Comparison of ENCODE assay signal across 12 cellular contexts in the genomic region with DNA sequence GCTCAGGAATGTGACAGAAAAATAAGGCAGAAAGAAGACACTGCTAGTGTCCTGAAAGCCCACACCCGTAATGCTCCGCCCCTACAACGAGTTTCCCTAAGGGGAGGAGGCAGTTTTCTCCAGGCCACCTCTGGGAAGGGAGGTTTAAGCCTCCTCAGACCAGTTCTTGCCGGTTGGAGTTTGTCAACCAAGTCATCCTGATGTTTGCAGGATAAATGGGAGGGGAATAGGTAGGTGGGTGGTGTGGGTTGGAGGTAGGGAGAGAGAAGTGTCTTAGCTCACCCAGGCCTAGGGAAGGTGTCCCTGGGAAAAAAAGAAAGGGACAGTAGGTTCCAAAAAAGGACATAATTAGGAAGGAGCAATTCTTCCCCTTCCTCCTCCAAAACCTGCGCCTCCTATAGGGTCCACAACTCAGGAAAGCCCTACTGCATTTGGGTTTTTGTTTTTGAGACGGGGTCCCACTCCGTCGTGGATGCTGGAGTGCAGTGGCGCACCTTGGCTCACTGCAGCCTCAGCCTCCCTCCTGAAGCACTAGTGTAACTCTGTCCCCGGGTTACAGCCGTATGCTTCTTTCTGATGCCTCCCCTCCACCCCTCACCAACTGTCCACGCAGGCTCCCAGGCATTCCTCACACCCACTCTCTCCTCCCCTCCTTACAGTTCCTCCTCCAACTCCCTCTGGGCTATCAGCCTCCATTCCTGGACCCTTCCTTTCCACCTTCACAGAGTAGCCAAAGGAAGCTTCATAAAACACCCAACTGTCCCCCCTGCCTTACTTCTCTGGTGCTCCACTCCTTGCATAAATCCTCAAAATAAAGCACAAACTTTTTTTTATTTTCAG. TPM values are rescaled to one million over a fixed set of nuclear protein-coding genes. Genes with fewer than 3 reads are reported as not detected.
DNase-seq lines count a peak whose midpoint lies in the region; ATAC-seq lines count a peak whose summit lies in the region.
"Had no signal": no experiment of that assay in that cellular context is flagged by ENCODE, and none has a peak within 500 bp of the region (broad histone marks: within the 10 kb centered on the region; RNA-seq: fewer than 3 reads in every experiment).

No MANE protein-coding gene starts in this region.

- peaks cover 16% of the 10 kb centered on the region for H3K4me1 Mint-ChIP-seq in activated T-cell treated with anti-CD3 and anti-CD28 coated beads, Interleukin-2, amount 50 U/mL, for 72 hours (ENCODE audit: low read depth)
- peaks cover 14% of the 10 kb centered on the region for H3K4me1 Mint-ChIP-seq in T-helper 17 cell

- no peaks in the 10 kb centered on the region for H3K9me3 ChIP-seq in T-helper 17 cell (ENCODE audit: control insufficient read depth, low read length, poor library complexity, severe bottlenecking)
- H3K9me3 ChIP-seq in subcutaneous abdominal adipose tissue (ENCODE audit: control insufficient read depth in 5 of 5, low read length in 5 of 5), result no peaks in the 10 kb centered on the region
- H3K9me3 ChIP-seq: right atrium auricular region had no signal

- peaks cover 7 to 8% of the 10 kb centered on the region in 2 donors for H3K36me3 Mint-ChIP-seq in activated T-cell treated with anti-CD3 and anti-CD28 coated beads, Interleukin-2, amount 50 U/mL, for 72 hours (ENCODE audit: insufficient read depth in 2 of 2)
- peaks cover 5% of the 10 kb centered on the region for H3K36me3 Mint-ChIP-seq in T-helper 17 cell (ENCODE audit: low read depth)

- no peaks in the 10 kb centered on the region for H3K9me3 Mint-ChIP-seq in activated T-cell treated with anti-CD3 and anti-CD28 coated beads, Interleukin-2, amount 50 U/mL, for 72 hours

- ATAC-seq in activated T-cell treated with anti-CD3 and anti-CD28 coated beads, Interleukin-2, amount 50 U/mL, for 72 hours (replicated peaks in 1 of 2), result no peak
- ATAC-seq in T-helper 17 cell (no peak), GM18867 (IDR thresholded peaks at IDR 0.05; ENCODE audit: unreplicated experiment) (no peak), GM19463 (IDR thresholded peaks at IDR 0.05; ENCODE audit: unreplicated experiment) (no peak)

- H3K27ac ChIP-seq in subcutaneous abdominal adipose tissue (ENCODE audit: low read depth, low read length), result peak overlapping the region; percentile 17
- H3K27ac ChIP-seq: right atrium auricular region had no signal

- H3K4me1 ChIP-seq in subcutaneous abdominal adipose tissue (ENCODE audit: control insufficient read depth in 5 of 5, insufficient read depth in 5 of 5, low read length in 5 of 5), result peaks cover 9 to 23% (median 20%) of the 10 kb centered on the region in 5 donors

- peak overlapping the region; percentile 64 to 66 for H3K4me3 Mint-ChIP-seq in activated T-cell treated with anti-CD3 and anti-CD28 coated beads, Interleukin-2, amount 50 U/mL, for 72 hours
- H3K4me3 Mint-ChIP-seq in T-helper 17 cell, result peak overlapping the region; percentile 75

- no peaks in the 10 kb centered on the region for H3K27me3 ChIP-seq in subcutaneous abdominal adipose tissue (ENCODE audit: control insufficient read depth in 5 of 5, insufficient read depth in 4 of 5, low read length in 5 of 5)
- H3K27me3 ChIP-seq: right atrium auricular region had no signal

- no peak for DNase-seq in activated T-cell treated with anti-CD3 and anti-CD28 coated beads, Interleukin-2, amount 50 U/mL, for 72 hours
- no peak for DNase-seq in activated T-cell treated with anti-CD3 and anti-CD28 coated beads, Interleukin-2, amount 50 U/mL, for 48 hours
- no peak for DNase-seq in T-helper 17 cell
- peak; percentile 70 for DNase-seq in iPS-NIHi11 (ENCODE audit: low spot score)
- no peak for DNase-seq in cerebellar cortex (ENCODE audit: low spot score)
- DNase-seq: amniotic stem cell, C1 segment of cervical spinal cord, NCI-H1105 had no signal

- H3K9ac ChIP-seq in subcutaneous abdominal adipose tissue (ENCODE audit: low read length in 5 of 5), result peak overlapping the region in 1 of 5 donors; percentile 3

- H3K4me3 ChIP-seq in subcutaneous abdominal adipose tissue (ENCODE audit: low read depth in 1 of 5, low read length in 5 of 5), result no peak overlapping the region
- H3K4me3 ChIP-seq: right atrium auricular region had no signal

- peaks cover 3 to 47% (median 31%) of the 10 kb centered on the region in 5 donors for H3K36me3 ChIP-seq in subcutaneous abdominal adipose tissue (ENCODE audit: control insufficient read depth in 5 of 5, insufficient read depth in 5 of 5, low read length in 5 of 5)

- no peaks in the 10 kb centered on the region for H3K27me3 Mint-ChIP-seq in activated T-cell treated with anti-CD3 and anti-CD28 coated beads, Interleukin-2, amount 50 U/mL, for 72 hours (ENCODE audit: low read depth)
- no peaks in the 10 kb centered on the region for H3K27me3 Mint-ChIP-seq in T-helper 17 cell

- H3K27ac Mint-ChIP-seq in activated T-cell treated with anti-CD3 and anti-CD28 coated beads, Interleukin-2, amount 50 U/mL, for 72 hours, result no peak overlapping the region
- peak overlapping the region; percentile 92 for H3K27ac Mint-ChIP-seq in T-helper 17 cell

RNA-seq across cellular contexts. Expression of a gene that starts 2.0 kb away (rescaled TPM):
- total RNA-seq in activated T-cell treated with anti-CD3 and anti-CD28 coated beads, Interleukin-2, amount 50 U/mL, for 72 hours, result 10 to 100 TPM; 12.6 to 16.3 TPM
- 10 to 100 TPM; 23.5 to 24.6 TPM for total RNA-seq in T-helper 17 cell

RNA-seq across cellular contexts. Expression of a gene that starts 19.4 kb away (rescaled TPM):
- 10 to 100 TPM; 40.7 to 51.0 TPM for total RNA-seq in activated T-cell treated with anti-CD3 and anti-CD28 coated beads, Interleukin-2, amount 50 U/mL, for 72 hours
- total RNA-seq in T-helper 17 cell, result 1 to 10 TPM; 7.4 to 9.9 TPM

RNA-seq across cellular contexts. Expression of a gene that starts 20.4 kb away (rescaled TPM):
- 10 to 100 TPM; 12.9 to 16.9 TPM for total RNA-seq in activated T-cell treated with anti-CD3 and anti-CD28 coated beads, Interleukin-2, amount 50 U/mL, for 72 hours
- total RNA-seq in T-helper 17 cell, result 10 to 100 TPM; 18.1 to 19.4 TPM

RNA-seq across cellular contexts. Expression of a gene that starts 20.6 kb away (rescaled TPM):
- total RNA-seq in activated T-cell treated with anti-CD3 and anti-CD28 coated beads, Interleukin-2, amount 50 U/mL, for 72 hours, result 1 to 10 TPM; 2.2 to 4.8 TPM
- under 1 TPM; 0.21 to 0.25 TPM for total RNA-seq in T-helper 17 cell

RNA-seq across cellular contexts. Expression of a gene that starts 33.0 kb away (rescaled TPM):
- 1 to 10 TPM; 3.4 to 3.7 TPM for total RNA-seq in activated T-cell treated with anti-CD3 and anti-CD28 coated beads, Interleukin-2, amount 50 U/mL, for 72 hours
- 1 to 10 TPM; 1.5 to 1.7 TPM for total RNA-seq in T-helper 17 cell
